ENCODE assay signal across 13 cellular contexts in genomic region chr2:229434131-229434530, GRCh38.
"Had no signal": no experiment of that assay in that cellular context is flagged by ENCODE, and none has a peak within 500 bp of the region (broad histone marks: within the 10 kb centered on the region; RNA-seq: fewer than 3 reads in every experiment).

No MANE protein-coding gene starts in this region.

- H3K27me3 ChIP-seq: brain microvascular endothelial cell, dorsolateral prefrontal cortex, ovary, sigmoid colon had no signal

- H3K27ac ChIP-seq: brain microvascular endothelial cell, ovary, sigmoid colon had no signal

- H3K9me3 ChIP-seq: ovary, sigmoid colon had no signal

- H3K36me3 ChIP-seq: brain microvascular endothelial cell, ovary, sigmoid colon had no signal

- DNase-seq: activated CD4-positive, alpha-beta T cell treated with anti-CD3 and anti-CD28 coated beads, Interleukin-2, amount 50 U/mL, for 1 hour; activated CD8-positive, alpha-beta memory T cell treated with anti-CD3 and anti-CD28 coated beads for 24 hours; activated naive CD8-positive, alpha-beta T cell treated with anti-CD3 and anti-CD28 coated beads for 36 hours; brain microvascular endothelial cell; dorsolateral prefrontal cortex; endodermal cell; erythroblast; glutamatergic neuron; ovary; sigmoid colon; stimulated activated CD4-positive, alpha-beta T cell treated with anti-CD3 and anti-CD28 coated beads, Interleukin-2, amount 100 ng/mL, for 24 hours; T-helper 9 cell had no signal

- ATAC-seq: activated CD4-positive, CD25-positive, alpha-beta regulatory T cell treated with anti-CD3 and anti-CD28 coated beads, Interleukin-2, amount 50 U/mL, for 24 hours had no signal

- H3K4me3 ChIP-seq: dorsolateral prefrontal cortex, ovary, sigmoid colon had no signal
